1 cellular context compared by ENCODE assay signal in genomic region chr4:128675083-128675482, GRCh38.
TF ChIP-seq lines count a peak whose summit lies in the region.

No MANE protein-coding gene starts in this region.

TF ChIP-seq in H1, 55 proteins besides CTCF, POLR2A, EP300 and RAD21 (continued from another document):
- no peak for TF ChIP-seq NRF1 (IDR thresholded peaks at IDR 0.05; ENCODE audit: low read depth, low read length)
- TF ChIP-seq CBX8 (IDR thresholded peaks at IDR 0.05; ENCODE audit: borderline replicate concordance, low read depth, low read length) = no peak
- TF ChIP-seq, protein P1, sequence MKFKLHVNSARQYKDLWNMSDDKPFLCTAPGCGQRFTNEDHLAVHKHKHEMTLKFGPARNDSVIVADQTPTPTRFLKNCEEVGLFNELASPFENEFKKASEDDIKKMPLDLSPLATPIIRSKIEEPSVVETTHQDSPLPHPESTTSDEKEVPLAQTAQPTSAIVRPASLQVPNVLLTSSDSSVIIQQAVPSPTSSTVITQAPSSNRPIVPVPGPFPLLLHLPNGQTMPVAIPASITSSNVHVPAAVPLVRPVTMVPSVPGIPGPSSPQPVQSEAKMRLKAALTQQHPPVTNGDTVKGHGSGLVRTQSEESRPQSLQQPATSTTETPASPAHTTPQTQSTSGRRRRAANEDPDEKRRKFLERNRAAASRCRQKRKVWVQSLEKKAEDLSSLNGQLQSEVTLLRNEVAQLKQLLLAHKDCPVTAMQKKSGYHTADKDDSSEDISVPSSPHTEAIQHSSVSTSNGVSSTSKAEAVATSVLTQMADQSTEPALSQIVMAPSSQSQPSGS (IDR thresholded peaks at IDR 0.05; ENCODE audit: low read length) = no peak
- TF ChIP-seq FOSL1 (IDR thresholded peaks at IDR 0.05; ENCODE audit: insufficient read depth, low read depth, low read length) = no peak
- no peak for TF ChIP-seq TCF12 (IDR thresholded peaks at IDR 0.05; ENCODE audit: low read depth, low read length)
- no peak for TF ChIP-seq GABPA (IDR thresholded peaks at IDR 0.05; ENCODE audit: borderline replicate concordance, insufficient read depth, low read length)
TF ChIP-seq in H1: peak in this region for 0.
